1 cellular context compared by ENCODE assay signal in the genomic region with DNA sequence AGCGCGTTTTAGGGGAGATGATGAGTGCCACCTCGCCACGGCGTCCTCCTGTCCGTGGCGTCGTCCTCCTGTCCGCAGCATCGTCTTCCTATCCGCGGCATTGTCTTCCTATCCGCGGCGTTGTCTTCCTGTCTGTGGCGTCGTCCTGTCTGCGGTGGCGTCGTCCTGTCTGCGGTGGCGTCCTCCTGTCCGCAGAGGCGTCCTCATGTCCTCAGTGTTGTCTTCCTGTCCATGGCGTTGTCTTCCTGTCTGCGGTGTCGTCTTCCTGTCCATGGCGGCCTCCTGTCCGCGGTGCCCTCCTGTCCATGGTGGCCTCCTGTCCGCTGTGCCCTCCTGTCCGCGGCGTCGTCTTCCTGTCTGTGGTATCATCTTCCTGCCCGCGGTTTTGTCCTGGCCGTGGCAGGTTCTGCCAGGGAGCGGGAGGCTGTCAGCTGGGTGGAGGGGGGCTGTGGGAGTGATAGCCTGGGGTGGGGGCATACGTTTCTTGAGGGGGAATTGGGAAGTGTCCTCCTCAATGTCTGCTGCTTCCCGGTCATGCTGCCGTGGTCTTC.
TF ChIP-seq lines count a peak whose summit lies in the region.

No MANE protein-coding gene starts in this region.

TF ChIP-seq in K562, 482 proteins besides CTCF, POLR2A, EP300 and RAD21:
- TF ChIP-seq ZNF224 (CRISPR knock-in tag; IDR thresholded peaks at IDR 0.05) (no peak), RBM14 (IDR thresholded peaks at IDR 0.05; ENCODE audit: borderline replicate concordance, insufficient read depth, low read depth, low read length) (0 out of 2 replicates have a peak, but pooled peaks have one; percentile 66)
